Comparison of ENCODE assay signal across 9 cellular contexts in the genomic region with DNA sequence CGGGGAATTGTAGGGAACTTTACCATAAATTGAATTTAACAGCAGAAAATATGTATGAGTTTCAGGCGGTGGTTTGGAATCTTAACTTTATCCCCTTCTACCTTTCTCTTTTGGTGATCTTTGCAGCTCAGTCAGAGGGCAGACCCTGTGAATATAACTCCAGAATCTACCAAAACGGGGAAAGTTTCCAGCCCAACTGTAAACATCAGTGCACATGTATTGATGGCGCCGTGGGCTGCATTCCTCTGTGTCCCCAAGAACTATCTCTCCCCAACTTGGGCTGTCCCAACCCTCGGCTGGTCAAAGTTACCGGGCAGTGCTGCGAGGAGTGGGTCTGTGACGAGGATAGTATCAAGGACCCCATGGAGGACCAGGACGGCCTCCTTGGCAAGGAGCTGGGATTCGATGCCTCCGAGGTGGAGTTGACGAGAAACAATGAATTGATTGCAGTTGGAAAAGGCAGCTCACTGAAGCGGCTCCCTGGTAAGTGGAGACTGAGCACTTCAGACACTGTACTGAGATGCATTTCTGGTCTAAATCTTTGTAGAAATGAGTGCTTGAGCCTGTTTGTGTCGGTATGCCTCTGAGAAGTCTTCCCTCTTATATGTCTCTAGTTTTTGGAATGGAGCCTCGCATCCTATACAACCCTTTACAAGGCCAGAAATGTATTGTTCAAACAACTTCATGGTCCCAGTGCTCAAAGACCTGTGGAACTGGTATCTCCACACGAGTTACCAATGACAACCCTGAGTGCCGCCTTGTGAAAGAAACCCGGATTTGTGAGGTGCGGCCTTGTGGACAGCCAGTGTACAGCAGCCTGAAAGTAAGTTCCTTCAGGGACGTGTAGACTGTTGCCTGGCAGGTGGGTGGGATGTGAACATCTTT. TPM values are rescaled to one million over a fixed set of nuclear protein-coding genes. Genes with fewer than 3 reads are reported as not detected.
A peak's percentile ranks its signal among the peaks of the same experiment; 100 is the strongest.
DNase-seq lines count a peak whose midpoint lies in the region; ATAC-seq, FAIRE-seq and TF ChIP-seq lines count a peak whose summit lies in the region.
"Had no signal": no experiment of that assay in that cellular context is flagged by ENCODE, and none has a peak within 500 bp of the region (broad histone marks: within the 10 kb centered on the region; RNA-seq: fewer than 3 reads in every experiment).

No MANE protein-coding gene starts in this region.

- peaks cover 10% of the 10 kb centered on the region; the same call in 1 of the 2 replicates for H3K27me3 ChIP-seq in H9 (ENCODE audit: insufficient read depth, low read length)

- peaks cover 0 to 3% of the 10 kb centered on the region in 2 experiments; a peak in 2 of 5 replicates for H3K9me3 Mint-ChIP-seq in H9
- H3K9me3 Mint-ChIP-seq: T-helper 1 cell treated with Interleukin-12 subunit alpha and Interleukin-12 subunit beta and Interleukin-4 antibody, amounts not matched to agents 30 μg/mL and 1 μg/mL, for 36 hours had no signal

- peaks cover 25% of the 10 kb centered on the region for H3K27me3 Mint-ChIP-seq in H9 (ENCODE audit: low read depth)

- no peak overlapping the region; the same call in 1 of the 2 replicates for H3K4ac ChIP-seq in H9 (ENCODE audit: low read depth, low read length)

- peaks cover 4% of the 10 kb centered on the region; the same call in 1 of the 2 replicates for H3K79me2 ChIP-seq in H9 (ENCODE audit: insufficient read depth, low read length)

- TF ChIP-seq CTCF in H9 (conservative IDR thresholded peaks at IDR 0.05) (peak; percentile 54), retinal pigment epithelial cell (conservative IDR thresholded peaks at IDR 0.05; ENCODE audit: low read depth, low read length) (peak; percentile 45)

- peaks cover 21 to 27% (median 22%) of the 10 kb centered on the region in 3 experiments for H3K36me3 Mint-ChIP-seq in H9 (ENCODE audit: insufficient read depth in 1 of 3, low read depth in 3 of 3)

- ATAC-seq in GM21367 (IDR thresholded peaks at IDR 0.05; ENCODE audit: unreplicated experiment) (no peak), HG02870 (IDR thresholded peaks at IDR 0.05; ENCODE audit: unreplicated experiment) (no peak)

- FAIRE-seq in frontal cortex (lab: Jason Lieb, UNC) = no peak

- no peak overlapping the region for H2BK20ac ChIP-seq in H9 (ENCODE audit: low read depth, low read length, poor library complexity, severe bottlenecking)

- H2BK15ac ChIP-seq in H9 (ENCODE audit: low read depth, low read length) = no peak overlapping the region

- peaks cover 13% of the 10 kb centered on the region; the same call in 1 of the 2 replicates for H3K4me1 ChIP-seq in H9 (ENCODE audit: insufficient read depth, low read length)

- H3K23me2 ChIP-seq in H9 (ENCODE audit: insufficient read length, low read depth, low read length, poor library complexity, severe bottlenecking) = peaks cover 32% of the 10 kb centered on the region

- H4K5ac ChIP-seq in H9 (ENCODE audit: insufficient read length, low read depth, low read length) = no peak overlapping the region

- H3T11ph ChIP-seq in H9 (ENCODE audit: low read length) = no peak overlapping the region

- peak overlapping the region; percentile 100 for H3K4me3 ChIP-seq in retinal pigment epithelial cell (ENCODE audit: low read length)

- no peak overlapping the region for H3K56ac ChIP-seq in H9 (ENCODE audit: insufficient read length, low read depth, low read length)

- peak overlapping the region; percentile 100; the same call in 1 of the 2 replicates for H3K14ac ChIP-seq in H9 (ENCODE audit: insufficient read depth, low read length)

- no peak overlapping the region for H2BK12ac ChIP-seq in H9 (ENCODE audit: insufficient read length, low read depth, low read length)

- peak overlapping the region; percentile 84 for H3K4me2 ChIP-seq in H9 (ENCODE audit: insufficient read depth, insufficient read length, low read length)

- no peak overlapping the region for H2AFZ ChIP-seq in H9 (ENCODE audit: low read length)

- no peak overlapping the region for H2AK5ac ChIP-seq in H9 (ENCODE audit: insufficient read length, low read length)

- peak overlapping the region; percentile 27 for H3K27ac ChIP-seq in H9 (ENCODE audit: insufficient read length, low read depth, low read length)

- no peak overlapping the region for H2BK5ac ChIP-seq in H9 (ENCODE audit: insufficient read length, low read length)

- no peaks in the 10 kb centered on the region for H3K9me3 ChIP-seq in H9 (ENCODE audit: control insufficient read depth, low read depth, low read length)

- H4K8ac ChIP-seq in H9 (replicated peaks; ENCODE audit: insufficient read length, low read depth, low read length) = no peak overlapping the region

- no peak overlapping the region for H4K91ac ChIP-seq in H9 (ENCODE audit: insufficient read length, low read depth, low read length)

- peak overlapping the region; percentile 96 for H3K9ac ChIP-seq in H9 (ENCODE audit: extremely low read depth, insufficient read length, low read length)

- H3K79me1 ChIP-seq in H9 (ENCODE audit: insufficient read depth, low read depth, low read length, poor library complexity, severe bottlenecking) = no peaks in the 10 kb centered on the region

- H3K18ac ChIP-seq in H9 (ENCODE audit: insufficient read length, low read depth, low read length) = peak overlapping the region; percentile 91

- H3K4me3 Mint-ChIP-seq in H9 = peak overlapping the region; percentile 96 to 99

- peak; percentile 64 for DNase-seq in H9
- DNase-seq in SW 1271 (lab: John Stamatoyannopoulos, UW) = peak; percentile 38 to 71
- DNase-seq in glomerular visceral epithelial cell (ENCODE audit: extremely low spot score) = peak; percentile 80
- DNase-seq in retinal pigment epithelial cell (ENCODE audit: low read depth) = no peak
- no peak for DNase-seq in SKM-1 treated with dmso at 0.1 percent for 144 hours (lab: John Stamatoyannopoulos, UW; ENCODE audit: unreplicated experiment)
- no peak for DNase-seq in frontal cortex (ENCODE audit: low spot score in 2 of 2)

- no peaks in the 10 kb centered on the region for H4K20me1 ChIP-seq in H9 (ENCODE audit: control insufficient read depth, insufficient read depth, insufficient read length)

- H2BK120ac ChIP-seq in H9 (ENCODE audit: low read depth, low read length, poor library complexity, severe bottlenecking) = no peak overlapping the region

- peaks cover 74 to 76% of the 10 kb centered on the region in 2 experiments for H3K4me1 Mint-ChIP-seq in H9

- no CpG with 5 or more reads among the region's 21 CpGs for WGBS in H9 (ENCODE audit: extremely low coverage, insufficient read length, low lambda C conversion rate)

- H3K27ac Mint-ChIP-seq in H9 = peak overlapping the region; percentile 96 to 100 (median 99)
- H3K27ac Mint-ChIP-seq: T-helper 1 cell treated with Interleukin-12 subunit alpha and Interleukin-12 subunit beta and Interleukin-4 antibody, amounts not matched to agents 30 μg/mL and 1 μg/mL, for 36 hours had no signal

- H3K23ac ChIP-seq in H9 (ENCODE audit: insufficient read length, low read depth, low read length) = no peak overlapping the region

RNA-seq across cellular contexts. Expression of gene CCN1, which starts 1.5 kb away (rescaled TPM):
- total RNA-seq in H9 (2021) (57.1 and 59.1 TPM in 2 replicates), frontal cortex (1.6 TPM)

Comparison
In these comparisons a context has a peak if more than half of its experiments do, and no peak if none do; other contexts are left out.
1. DNase-seq: peak in H9 (single experiment), SW 1271 (2 of 2) and glomerular visceral epithelial cell (single experiment); none in retinal pigment epithelial cell (single experiment), SKM-1 treated with dmso at 0.1 percent for 144 hours (single experiment) and frontal cortex (0 of 2).
2. RNA of gene CCN1, which starts 1.5 kb away (total RNA-seq): 57.1 to 59.1 TPM in H9; 1.6 TPM in frontal cortex (single experiment); every median in the first group is over 10 times any median in the second.